ENCODE assay signal across 9 cellular contexts in genomic region chr4:123649644-123650356, GRCh38.
DNase-seq lines count a peak whose midpoint lies in the region; ATAC-seq and TF ChIP-seq lines count a peak whose summit lies in the region.
"Had no signal": no experiment of that assay in that cellular context is flagged by ENCODE, and none has a peak within 500 bp of the region (broad histone marks: within the 10 kb centered on the region; RNA-seq: fewer than 3 reads in every experiment).

No MANE protein-coding gene starts in this region.

- H3K9me3 Mint-ChIP-seq in endodermal cell (peaks cover 12% of the 10 kb centered on the region), neural crest cell (peaks cover 3% of the 10 kb centered on the region), CD14-positive monocyte (peaks cover 0 to 2% (median 0%) of the 10 kb centered on the region in 7 donors)

- H3K27me3 ChIP-seq in endodermal cell (ENCODE audit: control insufficient read depth, insufficient read depth, low read length, poor library complexity, severe bottlenecking): no peaks in the 10 kb centered on the region

- intact Hi-C loops in CD14-positive monocyte (cut with micrococcal nuclease): no loop called here

- H3K4me3 Mint-ChIP-seq in endodermal cell: peak overlapping the region; percentile 22
- peak overlapping the region; percentile 51 for H3K4me3 Mint-ChIP-seq in neural crest cell
- peak overlapping the region in 1 of 2 donors; percentile 32 for H3K4me3 Mint-ChIP-seq in CD14-positive monocyte

- H3K27ac Mint-ChIP-seq in endodermal cell (peak overlapping the region; percentile 86), neural crest cell (ENCODE audit: unreplicated experiment) (peak overlapping the region; percentile 85), CD14-positive monocyte (no peak overlapping the region)

- H3K9ac ChIP-seq in endodermal cell (ENCODE audit: extremely low read depth, low read length, poor library complexity, severe bottlenecking): peak overlapping the region; percentile 12
- H3K9ac ChIP-seq: KMS-11 had no signal

- peak; percentile 17 for ATAC-seq in HG02870 (IDR thresholded peaks at IDR 0.05; ENCODE audit: unreplicated experiment)

- no peaks in the 10 kb centered on the region for H3K36me3 ChIP-seq in endodermal cell (ENCODE audit: control insufficient read depth, insufficient read depth, low read length)

- H3K36me3 Mint-ChIP-seq in endodermal cell (ENCODE audit: low read depth) (peaks cover 6% of the 10 kb centered on the region), neural crest cell (ENCODE audit: low read depth) (peaks cover 6% of the 10 kb centered on the region), CD14-positive monocyte (no peaks in the 10 kb centered on the region)

- peak overlapping the region; percentile 73 for H3K27ac ChIP-seq in endodermal cell (ENCODE audit: low read depth, low read length)
- H3K27ac ChIP-seq: KMS-11 had no signal

- TF ChIP-seq CTCF in endodermal cell (conservative IDR thresholded peaks at IDR 0.05): no peak
- no peak for TF ChIP-seq CTCF in neural crest cell (conservative IDR thresholded peaks at IDR 0.05)
- TF ChIP-seq CTCF in CD14-positive monocyte (IDR thresholded peaks at IDR 0.05): no peak

- H3K4me1 Mint-ChIP-seq in endodermal cell: peaks cover 36% of the 10 kb centered on the region
- peaks cover 30% of the 10 kb centered on the region for H3K4me1 Mint-ChIP-seq in neural crest cell
- peaks cover 11% of the 10 kb centered on the region for H3K4me1 Mint-ChIP-seq in CD14-positive monocyte

- no peaks in the 10 kb centered on the region for H3K27me3 Mint-ChIP-seq in endodermal cell (ENCODE audit: insufficient read depth)
- no peaks in the 10 kb centered on the region for H3K27me3 Mint-ChIP-seq in neural crest cell (ENCODE audit: low read depth)
- H3K27me3 Mint-ChIP-seq in CD14-positive monocyte (ENCODE audit: low read depth in 3 of 3): no peaks in the 10 kb centered on the region

- DNase-seq in NCI-H2196 treated with DMSO at 0.1 percent for 48 hours (lab: John Stamatoyannopoulos, UW; ENCODE audit: unreplicated experiment): peak; percentile 33
- DNase-seq in endodermal cell: peak; percentile 69
- no peak for DNase-seq in neural crest cell (ENCODE audit: low read depth, low spot score)
- no peak for DNase-seq in CD14-positive monocyte (ENCODE audit: low spot score)
- no peak for DNase-seq in activated gamma-delta T cell treated with Interleukin-2 at 50 U/mL for 16 hours
- DNase-seq in activated CD4-positive, alpha-beta T cell treated with anti-CD3 and anti-CD28 coated beads, Interleukin-2, amount 50 U/mL, for 1 hour: no peak

- peaks cover 14% of the 10 kb centered on the region for H3K4me1 ChIP-seq in endodermal cell (ENCODE audit: control insufficient read depth, insufficient read depth, low read length)

- H3K4me3 ChIP-seq in GM08714 (ENCODE audit: low read length): peak overlapping the region; percentile 2; the same call in 1 of the 2 replicates
- H3K4me3 ChIP-seq in endodermal cell (ENCODE audit: low read length): no peak overlapping the region

- peaks cover 4% of the 10 kb centered on the region for H3K9me3 ChIP-seq in endodermal cell (ENCODE audit: control insufficient read depth, low read length)

- WGBS in endodermal cell (ENCODE audit: insufficient coverage in 1 of 2, insufficient read length in 1 of 2), 2 experiments: 51 to 54% methylated on average over 9 to 11 of the region's 11 CpGs

Comparison
In these comparisons a context has a peak if more than half of its experiments do, and no peak if none do; other contexts are left out.
1. DNase-seq: peak in NCI-H2196 treated with DMSO at 0.1 percent for 48 hours (single experiment) and endodermal cell (single experiment); none in neural crest cell (single experiment), CD14-positive monocyte (single experiment), activated gamma-delta T cell treated with Interleukin-2 at 50 U/mL for 16 hours (single experiment) and activated CD4-positive, alpha-beta T cell treated with anti-CD3 and anti-CD28 coated beads, Interleukin-2, amount 50 U/mL, for 1 hour (single experiment).
2. H3K27ac Mint-ChIP-seq: peak in endodermal cell (single experiment) and neural crest cell (single experiment); none in CD14-positive monocyte (0 of 7).